ENCODE assay signal across 7 cellular contexts in the genomic region with DNA sequence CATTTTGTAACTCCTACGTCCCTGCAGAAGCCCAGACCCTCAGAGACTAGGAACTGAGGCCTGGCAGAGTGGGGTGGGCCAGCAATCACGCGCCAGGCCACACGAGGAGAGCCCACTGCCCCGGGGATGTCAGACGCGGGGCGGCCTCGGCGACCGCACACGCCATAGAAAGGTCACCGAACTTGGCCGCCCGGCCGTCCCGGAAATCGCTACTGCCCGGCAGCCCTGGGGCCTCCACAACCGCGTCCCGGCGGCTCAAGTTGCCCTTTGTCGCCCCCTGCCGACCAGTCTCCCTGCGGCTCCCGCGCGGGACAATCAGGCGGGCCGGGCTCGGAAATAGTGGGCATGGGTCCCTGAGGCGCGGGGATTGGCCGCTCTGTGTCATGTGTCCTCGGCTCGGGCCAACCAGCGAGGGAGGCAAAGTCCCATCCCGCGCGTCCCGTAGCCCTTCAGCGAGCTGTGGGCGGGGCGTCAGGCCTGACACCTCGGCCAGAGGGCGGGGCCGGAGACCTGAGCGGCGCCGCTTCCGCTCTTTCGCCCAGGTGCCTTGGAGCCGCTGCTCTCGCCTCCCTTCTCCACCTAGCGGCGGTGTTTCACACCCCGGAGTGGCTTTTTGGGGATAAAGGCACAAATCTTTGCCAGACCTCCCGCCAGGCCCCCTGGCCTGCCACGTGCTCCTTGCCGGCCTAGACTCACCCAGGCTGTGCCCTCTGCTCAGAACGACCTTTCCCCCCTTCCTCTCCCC. TPM values are rescaled to one million over a fixed set of nuclear protein-coding genes. Genes with fewer than 3 reads are reported as not detected.
DNase-seq lines count a peak whose midpoint lies in the region; ATAC-seq and TF ChIP-seq lines count a peak whose summit lies in the region.

No MANE protein-coding gene starts in this region.

- H3K9me2 ChIP-seq in hepatocyte (replicated peaks; ENCODE audit: insufficient read depth) = no peaks in the 10 kb centered on the region

- TF ChIP-seq POLR2A in GM18505 (IDR thresholded peaks at IDR 0.05; ENCODE audit: borderline replicate concordance, extremely low read depth, insufficient read depth, insufficient read length) = peak; percentile 76

- no peak overlapping the region for H3K4me3 ChIP-seq in hepatocyte
- H3K4me3 ChIP-seq in retinal pigment epithelial cell (ENCODE audit: low read length) = peak overlapping the region; percentile 47

- TF ChIP-seq CTCF in hepatocyte (IDR thresholded peaks at IDR 0.05; ENCODE audit: poor library complexity) (peak; percentile 92), retinal pigment epithelial cell (conservative IDR thresholded peaks at IDR 0.05; ENCODE audit: low read depth, low read length) (peak; percentile 69)

- no peaks in the 10 kb centered on the region for H3K9me3 ChIP-seq in hepatocyte (ENCODE audit: low read depth)

- no peaks in the 10 kb centered on the region for H4K20me1 ChIP-seq in hepatocyte (ENCODE audit: insufficient read depth, poor library complexity, severe bottlenecking)

- H3K36me3 ChIP-seq in hepatocyte (replicated peaks; ENCODE audit: insufficient read depth, low read depth) = no peaks in the 10 kb centered on the region

- WGBS in hepatocyte (ENCODE audit: low lambda C conversion rate, missing lambda C conversion rate) = 3% methylated on average over 58 of the region's 62 CpGs

- peaks cover 12% of the 10 kb centered on the region for H3K4me1 ChIP-seq in hepatocyte (ENCODE audit: insufficient read depth)

- peak overlapping the region; percentile 81 for H3K27ac ChIP-seq in hepatocyte

- peak overlapping the region; percentile 92 for H2AFZ ChIP-seq in hepatocyte

- H3K27me3 ChIP-seq in hepatocyte = no peaks in the 10 kb centered on the region

- ATAC-seq in GM18505 (IDR thresholded peaks at IDR 0.05; ENCODE audit: unreplicated experiment) (peak; percentile 98), HG02973 (IDR thresholded peaks at IDR 0.05; ENCODE audit: unreplicated experiment) (peak; percentile 99)

- no peaks in the 10 kb centered on the region for H3K79me2 ChIP-seq in hepatocyte

- DNase-seq in NCI-H1930 (lab: John Stamatoyannopoulos, UW) (peak; percentile 98), T-helper 9 cell (peak; percentile 99), astrocyte of the hippocampus (ENCODE audit: low read depth, low spot score) (peak; percentile 99), hepatocyte (ENCODE audit: low spot score) (peak; percentile 100), retinal pigment epithelial cell (ENCODE audit: low read depth) (peak; percentile 91)

- H3K4me2 ChIP-seq in hepatocyte = peak overlapping the region; percentile 77

RNA-seq across cellular contexts. Expression of a gene that starts 33.4 kb away (rescaled TPM):
- 1.8 and 5.3 TPM in 2 replicates for total RNA-seq in hepatocyte
- polyA plus RNA-seq in hepatocyte = 7.7 and 11.8 TPM in 2 replicates

RNA-seq across cellular contexts. Expression of a gene that starts 46.1 kb away (rescaled TPM):
- 52.6 and 58.5 TPM in 2 replicates for total RNA-seq in hepatocyte
- 27.3 and 32.6 TPM in 2 replicates for polyA plus RNA-seq in hepatocyte
